Comparison of ENCODE assay signal across 18 cellular contexts in the genomic region with DNA sequence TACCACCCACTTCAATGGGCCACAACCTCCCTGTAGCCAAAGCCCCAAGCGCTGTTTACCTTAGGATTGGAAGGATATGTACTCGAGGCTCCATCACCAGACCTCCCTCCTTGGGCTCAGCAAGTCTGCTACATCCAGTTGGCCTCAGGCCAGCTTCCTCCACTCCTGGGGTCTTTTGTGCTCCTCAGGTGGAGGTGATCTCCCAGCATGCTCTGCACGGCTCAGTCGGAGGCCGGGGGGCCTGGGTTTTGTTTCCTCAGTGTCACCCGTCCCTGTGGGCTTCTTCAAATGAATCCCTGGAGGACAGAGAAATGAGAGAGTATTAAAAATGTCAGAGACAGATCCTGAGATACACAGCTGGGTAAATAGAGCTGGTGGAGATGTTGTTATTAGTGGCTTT.
"Had no signal": no experiment of that assay in that cellular context is flagged by ENCODE, and none has a peak within 500 bp of the region (broad histone marks: within the 10 kb centered on the region; RNA-seq: fewer than 3 reads in every experiment).

No MANE protein-coding gene starts in this region.

- DNase-seq: activated CD4-positive, alpha-beta T cell treated with anti-CD3 and anti-CD28 coated beads, Interleukin-2, amount 50 U/mL, for 48 hours; activated naive CD4-positive, alpha-beta T cell treated with anti-CD3 and anti-CD28 coated beads, Interleukin-2, amount 10 ng/mL, durations not matched to agents 7 days and 5 days; activated T-cell treated with anti-CD3 and anti-CD28 coated beads, Interleukin-2, amount 50 U/mL, for 1 hour; effector memory CD8-positive, alpha-beta T cell; foreskin melanocyte; head of caudate nucleus; mesenchymal stem cell; nucleus accumbens; posterior cingulate gyrus; retina; stimulated activated CD4-positive, alpha-beta T cell treated with anti-CD3 and anti-CD28 coated beads, Interleukin-15, amount 100 ng/mL, for 24 hours; stimulated activated CD4-positive, alpha-beta T cell treated with anti-CD3 and anti-CD28 coated beads, Interleukin-4, amount 100 ng/mL, for 1 hour; stimulated activated naive CD4-positive, alpha-beta T cell treated with Interleukin-2 at 50 U/mL for 16 hours; transverse colon had no signal

- H3K4me3 Mint-ChIP-seq: activated naive CD4-positive, alpha-beta T cell treated with anti-CD3 and anti-CD28 coated beads, Interleukin-2, amount 10 ng/mL, durations not matched to agents 7 days and 5 days; dendritic cell treated with granulocyte-macrophage colony-stimulating factor and Interleukin-4, amounts not matched to agents 40 ng/mL and 50 ng/mL, for 4 days; effector memory CD8-positive, alpha-beta T cell; natural killer cell treated with Interleukin-12 subunit alpha and Interleukin-12 subunit beta and Interleukin-15 and Interleukin-18, amount 100 ng/mL, for 72 hours had no signal

- H3K4me1 Mint-ChIP-seq: activated naive CD4-positive, alpha-beta T cell treated with anti-CD3 and anti-CD28 coated beads, Interleukin-2, amount 10 ng/mL, durations not matched to agents 7 days and 5 days had no signal

- H3K4me3 ChIP-seq: ascending aorta, transverse colon had no signal

- H3K36me3 ChIP-seq: ascending aorta, transverse colon had no signal

- H3K9me3 ChIP-seq: ascending aorta, transverse colon had no signal

- H3K4me1 ChIP-seq: transverse colon had no signal

- H3K27me3 ChIP-seq: ascending aorta, transverse colon had no signal

- H3K27ac Mint-ChIP-seq: activated naive CD4-positive, alpha-beta T cell treated with anti-CD3 and anti-CD28 coated beads, Interleukin-2, amount 10 ng/mL, durations not matched to agents 7 days and 5 days; dendritic cell treated with granulocyte-macrophage colony-stimulating factor and Interleukin-4, amounts not matched to agents 40 ng/mL and 50 ng/mL, for 4 days; effector memory CD8-positive, alpha-beta T cell; natural killer cell treated with Interleukin-12 subunit alpha and Interleukin-12 subunit beta and Interleukin-15 and Interleukin-18, amount 100 ng/mL, for 72 hours had no signal

- H3K27ac ChIP-seq: ascending aorta, transverse colon, VCaP had no signal

- H3K36me3 Mint-ChIP-seq: activated naive CD4-positive, alpha-beta T cell treated with anti-CD3 and anti-CD28 coated beads, Interleukin-2, amount 10 ng/mL, durations not matched to agents 7 days and 5 days; natural killer cell treated with Interleukin-12 subunit alpha and Interleukin-12 subunit beta and Interleukin-15 and Interleukin-18, amount 100 ng/mL, for 72 hours had no signal

- ATAC-seq: effector memory CD8-positive, alpha-beta T cell; natural killer cell treated with Interleukin-12 subunit alpha and Interleukin-12 subunit beta and Interleukin-15 and Interleukin-18, amount 100 ng/mL, for 72 hours had no signal

- H3K9me3 Mint-ChIP-seq: dendritic cell treated with granulocyte-macrophage colony-stimulating factor and Interleukin-4, amounts not matched to agents 40 ng/mL and 50 ng/mL, for 4 days had no signal

- H3K27me3 Mint-ChIP-seq: activated naive CD4-positive, alpha-beta T cell treated with anti-CD3 and anti-CD28 coated beads, Interleukin-2, amount 10 ng/mL, durations not matched to agents 7 days and 5 days; effector memory CD8-positive, alpha-beta T cell; natural killer cell treated with Interleukin-12 subunit alpha and Interleukin-12 subunit beta and Interleukin-15 and Interleukin-18, amount 100 ng/mL, for 72 hours had no signal
